23 cellular contexts compared by ENCODE assay signal in the genomic region with DNA sequence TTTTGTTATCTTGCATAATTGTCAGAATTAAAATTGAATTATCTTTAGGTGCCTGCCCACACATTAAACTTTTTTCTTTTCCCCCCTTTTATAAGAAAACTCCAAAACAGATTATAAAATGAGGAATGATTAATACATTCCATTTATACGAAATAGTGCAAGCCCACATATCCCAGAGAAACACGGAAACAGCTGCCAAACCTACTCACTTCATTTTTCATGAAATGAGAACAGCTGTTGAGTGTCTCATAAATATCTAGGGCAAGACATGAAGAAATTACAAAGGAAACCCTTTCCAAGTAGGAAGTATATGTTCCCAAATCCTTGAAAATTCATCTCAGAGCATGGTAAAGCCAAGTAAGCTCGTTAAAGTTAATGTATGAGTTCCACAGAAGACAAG.
"Had no signal": no experiment of that assay in that cellular context is flagged by ENCODE, and none has a peak within 500 bp of the region (broad histone marks: within the 10 kb centered on the region; RNA-seq: fewer than 3 reads in every experiment).

No MANE protein-coding gene starts in this region.

- H3K27me3 ChIP-seq: neural progenitor cell, ovary, right lobe of liver, sigmoid colon, stomach, thyroid gland, tibial nerve, upper lobe of left lung, vagina had no signal

- H3K36me3 ChIP-seq: neural progenitor cell, ovary, prostate gland, right lobe of liver, sigmoid colon, stomach, thoracic aorta, thyroid gland, tibial nerve, upper lobe of left lung, vagina had no signal

- H3K4me3 ChIP-seq: neural progenitor cell, ovary, prostate gland, right lobe of liver, sigmoid colon, skin epidermis, stomach, thoracic aorta, thyroid gland, tibial nerve, upper lobe of left lung, vagina had no signal

- H3K9me3 ChIP-seq: ovary, prostate gland, right lobe of liver, sigmoid colon, thoracic aorta, thyroid gland, tibial nerve, upper lobe of left lung, vagina had no signal

- H3K9ac ChIP-seq: neural progenitor cell, parathyroid adenoma had no signal

- H3K27ac ChIP-seq: neural progenitor cell, ovary, parathyroid adenoma, prostate gland, right lobe of liver, sigmoid colon, skin epidermis, stomach, thoracic aorta, thyroid gland, tibial nerve, upper lobe of left lung, vagina had no signal

- DNase-seq: naive thymus-derived CD4-positive, alpha-beta T cell; natural killer cell; occipital lobe; ovary; right cardiac atrium; right lobe of liver; sigmoid colon; stimulated activated CD4-positive, alpha-beta T cell treated with anti-CD3 and anti-CD28 coated beads, Interleukin-15, amount 100 ng/mL, for 24 hours; stimulated activated CD4-positive, alpha-beta T cell treated with anti-CD3 and anti-CD28 coated beads, Interleukin-2, amount 100 ng/mL, for 24 hours; stimulated activated CD4-positive, alpha-beta T cell treated with anti-CD3 and anti-CD28 coated beads, Interleukin-2, amount 100 ng/mL, for 48 hours; stimulated activated CD4-positive, alpha-beta T cell treated with anti-CD3 and anti-CD28 coated beads, Interleukin-4, amount 100 ng/mL, for 24 hours; stimulated activated naive B cell treated with anti-CD40 and anti-IgM and Interleukin-4, amounts not matched to agents 10 μg/mL and 1 μg/mL and 100 μg/mL, for 72 hours; stimulated activated naive CD4-positive, alpha-beta T cell treated with Interleukin-2 at 50 U/mL for 16 hours; stomach; thyroid gland; upper lobe of left lung had no signal

- H2AFZ ChIP-seq: neural progenitor cell, parathyroid adenoma had no signal

- H3K79me2 ChIP-seq: parathyroid adenoma had no signal

- H3K4me2 ChIP-seq: neural progenitor cell had no signal

- H3K4me1 ChIP-seq: parathyroid adenoma, prostate gland, right lobe of liver, sigmoid colon, thyroid gland, tibial nerve, upper lobe of left lung, vagina had no signal
